Comparison of ENCODE assay signal across 8 cellular contexts in genomic region chr1:205335692-205336091, GRCh38. TPM values are rescaled to one million over a fixed set of nuclear protein-coding genes. Genes with fewer than 3 reads are reported as not detected.
DNase-seq lines count a peak whose midpoint lies in the region; ATAC-seq and TF ChIP-seq lines count a peak whose summit lies in the region.

No MANE protein-coding gene starts in this region.

- no peak for TF ChIP-seq POLR2A in uterus (IDR thresholded peaks at IDR 0.05)

- peak; percentile 64 for DNase-seq in GM06990 (ENCODE audit: extremely low read depth, insufficient read length)
- peak; percentile 30 for DNase-seq in NCI-H1048 (lab: John Stamatoyannopoulos, UW)
- peak; percentile 90 for DNase-seq in SK-N-SH
- peak; percentile 63 for DNase-seq in activated gamma-delta T cell treated with anti-CD3 and anti-CD28 coated beads, Interleukin-2, amount 50 U/mL, for 16 hours (ENCODE audit: low read depth)
- peak; percentile 86 for DNase-seq in globus pallidus (ENCODE audit: low spot score)
- peak; percentile 67 to 97 (median 86) for DNase-seq in posterior cingulate gyrus
- peak; percentile 57 to 68 for DNase-seq in uterus

- H3K27ac ChIP-seq in SK-N-SH (ENCODE audit: low read depth in 2 of 2, low read length in 1 of 2) (no peak overlapping the region), uterus (no peak overlapping the region)

- TF ChIP-seq EP300 in SK-N-SH (IDR thresholded peaks at IDR 0.05; ENCODE audit: borderline replicate concordance in 1 of 2, low read depth in 1 of 2, low read length in 1 of 2) = no peak

- POLR2A ChIA-PET in SK-N-SH (lab: Yijun Ruan, JAX) = no interaction called here

- CTCF ChIA-PET in SK-N-SH (lab: Yijun Ruan, JAX) = interaction anchor here (0.5 to 46.8 kb wide), 48 partner anchors 10 to 1133 kb away, joined by 3 to 1368 read pairs (median 4); partner anchors contain the start of gene NUAK2

- no peaks in the 10 kb centered on the region for H3K9me3 ChIP-seq in SK-N-SH
- no peaks in the 10 kb centered on the region for H3K9me3 ChIP-seq in uterus

- no peak overlapping the region for H3K4me2 ChIP-seq in SK-N-SH

- TF ChIP-seq CTCF in GM06990 (IDR thresholded peaks at IDR 0.05; ENCODE audit: insufficient read depth, low read length, poor library complexity, severe bottlenecking) = peak; percentile 99
- TF ChIP-seq CTCF in SK-N-SH (IDR thresholded peaks at IDR 0.05) = peak; percentile 98
- TF ChIP-seq CTCF in uterus (IDR thresholded peaks at IDR 0.05) = peak; percentile 84 to 88 (median 86)

- no peaks in the 10 kb centered on the region for H3F3A ChIP-seq in SK-N-SH (replicated peaks; ENCODE audit: insufficient read depth)

- no peaks in the 10 kb centered on the region for H3K79me2 ChIP-seq in SK-N-SH (ENCODE audit: insufficient read depth)

- H4K20me1 ChIP-seq in SK-N-SH (ENCODE audit: insufficient read depth) = no peaks in the 10 kb centered on the region

- WGBS in SK-N-SH (ENCODE audit: low lambda C conversion rate) = 0% methylated on average over 4 of the region's 4 CpGs

- no peak overlapping the region for H3K9ac ChIP-seq in SK-N-SH

- H2AFZ ChIP-seq in SK-N-SH (ENCODE audit: low read depth) = no peak overlapping the region

- H3K36me3 ChIP-seq in GM06990 (ENCODE audit: control insufficient read depth, insufficient read depth, low read length) (no peaks in the 10 kb centered on the region), SK-N-SH (replicated peaks in 1 of 2; ENCODE audit: control insufficient read depth in 1 of 2, insufficient read depth in 2 of 2, low read length in 1 of 2) (no peaks in the 10 kb centered on the region), uterus (no peaks in the 10 kb centered on the region)

- intact Hi-C loops in posterior cingulate gyrus (cut with DNase I) (loop anchor here (1.0 to 5.0 kb wide), 2 partner anchors 97 to 150 kb away; no protein-coding TSS in a partner anchor), uterus (cut with DNase I; ENCODE audit: low total_unique reads) (no loop called here)

- peaks cover 2% of the 10 kb centered on the region; the same call in 1 of the 2 replicates for H3K27me3 ChIP-seq in GM06990 (replicated peaks; ENCODE audit: control insufficient read depth, insufficient read depth, low read length)
- H3K27me3 ChIP-seq in SK-N-SH (ENCODE audit: insufficient read depth) = no peaks in the 10 kb centered on the region; the same call in 1 of the 2 replicates
- H3K27me3 ChIP-seq in uterus = no peaks in the 10 kb centered on the region

- no peaks in the 10 kb centered on the region for H3K4me1 ChIP-seq in SK-N-SH (ENCODE audit: control insufficient read depth in 1 of 2, insufficient read depth in 2 of 2, low read depth in 1 of 2, low read length in 1 of 2)
- no peaks in the 10 kb centered on the region for H3K4me1 ChIP-seq in uterus

- TF ChIP-seq RAD21 in SK-N-SH (IDR thresholded peaks at IDR 0.05; ENCODE audit: low read length) = peak; percentile 79

- no peak overlapping the region for H3K4me3 ChIP-seq in GM06990 (replicated peaks; ENCODE audit: low read depth, low read length)
- peak overlapping the region in 1 of 2 experiments; percentile 42; a peak in 1 of 4 replicates for H3K4me3 ChIP-seq in SK-N-SH (ENCODE audit: low read depth in 2 of 2, low read length in 1 of 2)
- no peak overlapping the region for H3K4me3 ChIP-seq in uterus

- no peaks in the 10 kb centered on the region for H3K9me2 ChIP-seq in SK-N-SH

- no peak for ATAC-seq in HG02840 (IDR thresholded peaks at IDR 0.05; ENCODE audit: low FRiP score, unreplicated experiment)

TF ChIP-seq in SK-N-SH, 30 proteins besides CTCF, POLR2A, EP300 and RAD21:
- TF ChIP-seq SMC3 (IDR thresholded peaks at IDR 0.05; ENCODE audit: low read depth, low read length) = peak; percentile 88
- 0 out of 2 replicates have a peak, but pooled peaks have one; percentile 13 for TF ChIP-seq MXI1 (IDR thresholded peaks at IDR 0.05; ENCODE audit: low read depth, low read length)
- 0 out of 2 replicates have a peak, but pooled peaks have one; percentile 26 for TF ChIP-seq RFX5 (IDR thresholded peaks at IDR 0.05; ENCODE audit: low read length)
- 0 out of 2 replicates have a peak, but pooled peaks have one; percentile 9 for TF ChIP-seq TCF12 (IDR thresholded peaks at IDR 0.05)
- 0 out of 2 replicates have a peak, but pooled peaks have one; percentile 28 for TF ChIP-seq RCOR1 (IDR thresholded peaks at IDR 0.05; ENCODE audit: low read length)
- TF ChIP-seq, protein P1, sequence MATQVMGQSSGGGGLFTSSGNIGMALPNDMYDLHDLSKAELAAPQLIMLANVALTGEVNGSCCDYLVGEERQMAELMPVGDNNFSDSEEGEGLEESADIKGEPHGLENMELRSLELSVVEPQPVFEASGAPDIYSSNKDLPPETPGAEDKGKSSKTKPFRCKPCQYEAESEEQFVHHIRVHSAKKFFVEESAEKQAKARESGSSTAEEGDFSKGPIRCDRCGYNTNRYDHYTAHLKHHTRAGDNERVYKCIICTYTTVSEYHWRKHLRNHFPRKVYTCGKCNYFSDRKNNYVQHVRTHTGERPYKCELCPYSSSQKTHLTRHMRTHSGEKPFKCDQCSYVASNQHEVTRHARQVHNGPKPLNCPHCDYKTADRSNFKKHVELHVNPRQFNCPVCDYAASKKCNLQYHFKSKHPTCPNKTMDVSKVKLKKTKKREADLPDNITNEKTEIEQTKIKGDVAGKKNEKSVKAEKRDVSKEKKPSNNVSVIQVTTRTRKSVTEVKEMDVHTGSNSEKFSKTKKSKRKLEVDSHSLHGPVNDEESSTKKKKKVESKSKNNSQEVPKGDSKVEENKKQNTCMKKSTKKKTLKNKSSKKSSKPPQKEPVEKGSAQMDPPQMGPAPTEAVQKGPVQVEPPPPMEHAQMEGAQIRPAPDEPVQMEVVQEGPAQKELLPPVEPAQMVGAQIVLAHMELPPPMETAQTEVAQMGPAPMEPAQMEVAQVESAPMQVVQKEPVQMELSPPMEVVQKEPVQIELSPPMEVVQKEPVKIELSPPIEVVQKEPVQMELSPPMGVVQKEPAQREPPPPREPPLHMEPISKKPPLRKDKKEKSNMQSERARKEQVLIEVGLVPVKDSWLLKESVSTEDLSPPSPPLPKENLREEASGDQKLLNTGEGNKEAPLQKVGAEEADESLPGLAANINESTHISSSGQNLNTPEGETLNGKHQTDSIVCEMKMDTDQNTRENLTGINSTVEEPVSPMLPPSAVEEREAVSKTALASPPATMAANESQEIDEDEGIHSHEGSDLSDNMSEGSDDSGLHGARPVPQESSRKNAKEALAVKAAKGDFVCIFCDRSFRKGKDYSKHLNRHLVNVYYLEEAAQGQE (IDR thresholded peaks at IDR 0.05; ENCODE audit: low read depth, low read length) = no peak
- TF ChIP-seq RXRA (IDR thresholded peaks at IDR 0.05; ENCODE audit: borderline replicate concordance, low read depth) = no peak
- TF ChIP-seq CHD2 (IDR thresholded peaks at IDR 0.05; ENCODE audit: low read length, partially characterized antibody) = peak; percentile 88

RNA-seq across cellular contexts. Expression of gene NUAK2, which starts 14.1 kb away (rescaled TPM):
- polyA plus RNA-seq in SK-N-SH (2012; rRNA removed) = 6.8 and 11.1 TPM in 2 replicates
- polyA plus RNA-seq in SK-N-SH (2012; cell fraction: cytosol; rRNA removed) = 4.4 and 6.4 TPM in 2 replicates
- polyA plus RNA-seq in SK-N-SH (2012; cell fraction: nucleus; rRNA removed) = 13.2 and 14.3 TPM in 2 replicates
- 1 to 10 TPM in 2 of 4 donors, under 1 TPM in 1, not detected in 1; 0.73 to 2.0 (median 1.5) TPM for total RNA-seq in uterus

RNA-seq across cellular contexts. Expression of gene KLHDC8A, which starts 21.0 kb away (rescaled TPM):
- 0.02 and 0.03 TPM in 2 replicates for polyA plus RNA-seq in SK-N-SH (2012; rRNA removed)
- 0.01 and 0.09 TPM in 2 replicates for polyA plus RNA-seq in SK-N-SH (2012; cell fraction: cytosol; rRNA removed)
- polyA plus RNA-seq in SK-N-SH (2012; cell fraction: nucleus; rRNA removed) = 0.07 TPM in 1 of 2 replicates, not detected in the other
- 10 to 100 TPM in 1 of 4 donors, 1 to 10 TPM in 1, under 1 TPM in 1, not detected in 1; 0.88 to 14.1 (median 7.5) TPM for total RNA-seq in uterus

Comparison
In these comparisons a context has a peak if more than half of its experiments do, and no peak if none do; other contexts are left out.
1. DNase-seq: peak in every context shown above with its lines; median percentile 90 in SK-N-SH; 86 in globus pallidus; 86 in posterior cingulate gyrus; 64 in GM06990; 63 in activated gamma-delta T cell treated with anti-CD3 and anti-CD28 coated beads, Interleukin-2, amount 50 U/mL, for 16 hours; 62 in uterus; 30 in NCI-H1048.